In genomic region chr5:173330856-173331206, GRCh38 we compare ENCODE assay signal across 21 cellular contexts. TPM values are rescaled to one million over a fixed set of nuclear protein-coding genes. Genes with fewer than 3 reads are reported as not detected.
A peak's percentile ranks its signal among the peaks of the same experiment; 100 is the strongest.
DNase-seq lines count a peak whose midpoint lies in the region; ATAC-seq and TF ChIP-seq lines count a peak whose summit lies in the region.
"Had no signal": no experiment of that assay in that cellular context is flagged by ENCODE, and none has a peak within 500 bp of the region (broad histone marks: within the 10 kb centered on the region; RNA-seq: fewer than 3 reads in every experiment).

No MANE protein-coding gene starts in this region.

- H3K27me3 Mint-ChIP-seq in brain: peaks cover 84% of the 10 kb centered on the region
- H3K27me3 Mint-ChIP-seq in osteocyte (ENCODE audit: unreplicated experiment): no peaks in the 10 kb centered on the region

- H3K9me3 Mint-ChIP-seq in brain (peaks cover 0 to 5% (median 4%) of the 10 kb centered on the region in 5 experiments), osteocyte (ENCODE audit: unreplicated experiment) (no peaks in the 10 kb centered on the region)

- H3K4me1 Mint-ChIP-seq in brain (peaks cover 45% of the 10 kb centered on the region), osteocyte (ENCODE audit: unreplicated experiment) (peaks cover 54% of the 10 kb centered on the region)

- WGBS in right cardiac atrium: 75% methylated on average over 4 of the region's 4 CpGs

- in situ Hi-C loops in KBM-7 (cut with MboI; ENCODE audit: low pct_unique_long_range_greater_than_20kb, low sequenced_read_pairs): no loop called here

- H3K4me3 ChIP-seq in right cardiac atrium (ENCODE audit: low read length) (no peak overlapping the region), HEK293 (ENCODE audit: low read depth, low read length) (no peak overlapping the region)
- H3K4me3 ChIP-seq: esophagus squamous epithelium, gastrocnemius medialis, lung, tibial artery had no signal

- intact Hi-C loops in right cardiac atrium (cut with DNase I): loop anchor here in 3 of 4 donors (2.0 to 10.0 kb wide), 2 partner anchors 36 to 114 kb away; no protein-coding TSS in a partner anchor
- intact Hi-C loops in cardiac septum (cut with DNase I): no loop called here

- POLR2A ChIA-PET in HEK293 (lab: Yijun Ruan, JAX): interaction anchor here (5.1 to 6.2 kb wide), 3 partner anchors 13 to 36 kb away, joined by 41 to 134 read pairs (median 60); no protein-coding TSS in a partner anchor

- H3K27ac ChIP-seq in right cardiac atrium (ENCODE audit: low read length): peak overlapping the region; percentile 28
- peak overlapping the region; percentile 88; the same call in 1 of the 2 replicates for H3K27ac ChIP-seq in HEK293 (ENCODE audit: extremely low read depth, low read depth, low read length)
- H3K27ac ChIP-seq: esophagus squamous epithelium, gastrocnemius medialis, tibial artery had no signal

- H3K4me3 Mint-ChIP-seq in brain (peak overlapping the region in 4 of 5 experiments; percentile 75 to 85 (median 82)), osteocyte (ENCODE audit: unreplicated experiment) (no peak overlapping the region)
- H3K4me3 Mint-ChIP-seq: activated B cell treated with CpG ODN at 0.5 μM for 24 hours had no signal

- H3K9me3 ChIP-seq in right cardiac atrium (ENCODE audit: control insufficient read depth, low read length) (no peaks in the 10 kb centered on the region), HEK293 (ENCODE audit: control insufficient read depth, insufficient read depth, low read depth, low read length) (no peaks in the 10 kb centered on the region)
- H3K9me3 ChIP-seq: esophagus squamous epithelium, gastrocnemius medialis, tibial artery had no signal

- H3K27ac Mint-ChIP-seq in brain (peak overlapping the region in 1 of 5 experiments; percentile 75), osteocyte (ENCODE audit: unreplicated experiment) (peak overlapping the region; percentile 89)
- H3K27ac Mint-ChIP-seq: activated B cell treated with CpG ODN at 0.5 μM for 24 hours; activated naive CD8-positive, alpha-beta T cell had no signal

- CTCF ChIA-PET in HEK293 (lab: Yijun Ruan, JAX): interaction anchor here (1.8 to 7.8 kb wide), 7 partner anchors 16 to 618 kb away, joined by 4 to 212 read pairs (median 11); no protein-coding TSS in a partner anchor

- H3K36me3 Mint-ChIP-seq in brain (peaks cover 8% of the 10 kb centered on the region), osteocyte (ENCODE audit: unreplicated experiment) (peaks cover 15% of the 10 kb centered on the region)
- H3K36me3 Mint-ChIP-seq: activated naive CD8-positive, alpha-beta T cell had no signal

- H3K27me3 ChIP-seq in right cardiac atrium (ENCODE audit: control insufficient read depth, insufficient read depth): no peaks in the 10 kb centered on the region

- TF ChIP-seq CTCF in HEK293 (tag by site-specific recombination; IDR thresholded peaks at IDR 0.05): no peak
- no peak for TF ChIP-seq CTCF in brain (conservative IDR thresholded peaks at IDR 0.05)
- no peak for TF ChIP-seq CTCF in osteocyte (IDR thresholded peaks at IDR 0.05)

- H3K4me1 ChIP-seq in right cardiac atrium (ENCODE audit: control insufficient read depth, insufficient read depth, low read length): peaks cover 3% of the 10 kb centered on the region
- H3K4me1 ChIP-seq in HEK293 (ENCODE audit: control insufficient read depth, insufficient read depth, low read length): no peaks in the 10 kb centered on the region

- no peak for DNase-seq in right cardiac atrium
- no peak for DNase-seq in cardiac septum (ENCODE audit: low spot score)
- no peak for DNase-seq in osteocyte (ENCODE audit: extremely low spot score, unreplicated experiment)
- DNase-seq in KBM-7: no peak
- DNase-seq in stimulated activated CD4-positive, alpha-beta T cell treated with anti-CD3 and anti-CD28 coated beads, Interleukin-1b, Interleukin-23, amount 100 ng/mL, for 48 hours: no peak
- DNase-seq: activated B cell treated with CpG ODN at 0.5 μM for 24 hours; effector CD8-positive, alpha-beta T cell; esophagus squamous epithelium; gastrocnemius medialis; MM.1S; NCI-H1436; occipital lobe; stimulated activated CD4-positive, alpha-beta T cell treated with anti-CD3 and anti-CD28 coated beads, Interleukin-12 subunit alpha, Interleukin-12 subunit beta, amount 100 ng/mL, for 4 hours; tibial artery had no signal

- peaks cover 0 to under 1% of the 10 kb centered on the region in 2 experiments; a peak in 2 of 3 replicates for H3K36me3 ChIP-seq in HEK293 (ENCODE audit: control insufficient read depth in 2 of 2, insufficient read depth in 1 of 2, low read length in 2 of 2)
- H3K36me3 ChIP-seq: esophagus squamous epithelium, gastrocnemius medialis, tibial artery had no signal

- ATAC-seq in right cardiac atrium (no peak), HG02852 (IDR thresholded peaks at IDR 0.05; ENCODE audit: unreplicated experiment) (no peak)
- ATAC-seq: gastrocnemius medialis; SK-N-SH treated with all-trans-retinoic acid at 6 μM for 48 hours; stimulated activated naive CD8-positive, alpha-beta T cell treated with anti-CD3 and anti-CD28 coated beads, Interleukin-15, amount 100 ng/mL, for 72 hours had no signal

TF ChIP-seq in HEK293, 187 proteins besides CTCF, POLR2A, EP300 and RAD21:
- no peak for TF ChIP-seq ZFP3 (tag by site-specific recombination; IDR thresholded peaks at IDR 0.05; ENCODE audit: low read depth)
- TF ChIP-seq ZNF302 (tag by site-specific recombination; IDR thresholded peaks at IDR 0.05; ENCODE audit: low read depth): no peak
- TF ChIP-seq ZNF239 (tag by site-specific recombination; IDR thresholded peaks at IDR 0.05): no peak
- TF ChIP-seq ELK4 (IDR thresholded peaks at IDR 0.05; ENCODE audit: borderline replicate concordance, low read depth, low read length): no peak
- TF ChIP-seq ZNF221 (tag by site-specific recombination; IDR thresholded peaks at IDR 0.05; ENCODE audit: borderline replicate concordance): no peak

RNA-seq across cellular contexts. Expression of gene STC2, which starts 2.6 kb away (rescaled TPM):
- total RNA-seq in right cardiac atrium (10 to 100 TPM in 3 of 4 donors, 1 to 10 TPM in 1; 9.4 to 13.0 (median 11.6) TPM), cardiac septum (6.0 TPM), osteocyte (334 and 341 TPM in 2 replicates)
- polyA plus RNA-seq in right cardiac atrium (11.7 TPM), brain (ENCODE audit: insufficient read depth, low read depth, low replicate concordance) (9.1 TPM)

Comparison
In these comparisons a context has a peak if more than half of its experiments do, and no peak if none do; other contexts are left out.
1. RNA of gene STC2, which starts 2.6 kb away (total RNA-seq): 334 to 341 TPM in osteocyte; 9.4 to 13.0 TPM in right cardiac atrium and 6.0 TPM in cardiac septum (single experiment); every median in the first group is over 10 times any median in the second.